1 cellular context compared by ENCODE assay signal in genomic region chr5:5025774-5026406, GRCh38.
A peak's percentile ranks its signal among the peaks of the same experiment; 100 is the strongest.
TF ChIP-seq lines count a peak whose summit lies in the region.

No MANE protein-coding gene starts in this region.

TF ChIP-seq in HepG2, 621 proteins besides CTCF, POLR2A, EP300 and RAD21 (continued from another document):
- TF ChIP-seq FOXP4 (CRISPR knock-in tag; IDR thresholded peaks at IDR 0.05) (no peak), ZFAT (CRISPR knock-in tag; conservative IDR thresholded peaks at IDR 0.05) (0 out of 2 replicates have a peak, but pooled peaks have one; percentile 59), IRF2 (CRISPR knock-in tag; IDR thresholded peaks at IDR 0.05) (peak; percentile 100), ZBTB46 (CRISPR knock-in tag; IDR thresholded peaks at IDR 0.05; ENCODE audit: borderline replicate concordance) (no peak), MAFG (CRISPR knock-in tag; IDR thresholded peaks at IDR 0.05) (no peak), NFE2L2 (IDR thresholded peaks at IDR 0.05; ENCODE audit: low read length) (no peak), NFYB (CRISPR knock-in tag; IDR thresholded peaks at IDR 0.05) (peak; percentile 55), ZBTB25 (CRISPR knock-in tag; IDR thresholded peaks at IDR 0.05) (no peak), KMT2B (CRISPR knock-in tag; IDR thresholded peaks at IDR 0.05) (peak; percentile 33; the same call in 1 of the 2 replicates), ATM (IDR thresholded peaks at IDR 0.05; ENCODE audit: borderline replicate concordance) (no peak), CENPBD1 (CRISPR knock-in tag; IDR thresholded peaks at IDR 0.05; ENCODE audit: borderline replicate concordance, low read depth) (no peak), ZNF296 (CRISPR knock-in tag; conservative IDR thresholded peaks at IDR 0.05) (no peak), PATZ1 (CRISPR knock-in tag; IDR thresholded peaks at IDR 0.05) (no peak), HDAC6 (IDR thresholded peaks at IDR 0.05; ENCODE audit: low read depth, low read length) (no peak), KLF13 (CRISPR knock-in tag; IDR thresholded peaks at IDR 0.05) (no peak), NFKBIZ (CRISPR knock-in tag; IDR thresholded peaks at IDR 0.05) (no peak), MNT (IDR thresholded peaks at IDR 0.05) (no peak), ZSCAN5A (CRISPR knock-in tag; IDR thresholded peaks at IDR 0.05; ENCODE audit: borderline replicate concordance) (no peak), ZMYM3 (CRISPR knock-in tag; IDR thresholded peaks at IDR 0.05) (no peak), ZNF230 (CRISPR knock-in tag; IDR thresholded peaks at IDR 0.05) (no peak), FOXJ3 (CRISPR knock-in tag; IDR thresholded peaks at IDR 0.05; ENCODE audit: borderline replicate concordance) (no peak), CBX2 (IDR thresholded peaks at IDR 0.05; ENCODE audit: low read depth, low read length) (no peak), CBX2 (CRISPR knock-in tag; IDR thresholded peaks at IDR 0.05; ENCODE audit: low read depth) (no peak), ZNF557 (CRISPR knock-in tag; IDR thresholded peaks at IDR 0.05) (no peak), NFYC (CRISPR knock-in tag; IDR thresholded peaks at IDR 0.05) (peak; percentile 59), AKAP8 (CRISPR knock-in tag; IDR thresholded peaks at IDR 0.05) (no peak), MXD4 (CRISPR knock-in tag; IDR thresholded peaks at IDR 0.05) (no peak), ZNF639 (CRISPR knock-in tag; conservative IDR thresholded peaks at IDR 0.05) (no peak), ZFX (CRISPR knock-in tag; IDR thresholded peaks at IDR 0.05; ENCODE audit: low read depth) (no peak), ZNF878 (CRISPR knock-in tag; IDR thresholded peaks at IDR 0.05) (no peak), ZNF576 (CRISPR knock-in tag; IDR thresholded peaks at IDR 0.05) (no peak), ATF1 (CRISPR knock-in tag; IDR thresholded peaks at IDR 0.05) (no peak), ZNF33B (CRISPR knock-in tag; IDR thresholded peaks at IDR 0.05) (no peak), ZHX1 (CRISPR knock-in tag; IDR thresholded peaks at IDR 0.05; ENCODE audit: low read depth) (no peak), ZNF7 (CRISPR knock-in tag; IDR thresholded peaks at IDR 0.05) (no peak), SNAI1 (CRISPR knock-in tag; IDR thresholded peaks at IDR 0.05; ENCODE audit: borderline replicate concordance) (no peak), SIX1 (CRISPR knock-in tag; IDR thresholded peaks at IDR 0.05; ENCODE audit: borderline replicate concordance) (no peak), RARA (CRISPR knock-in tag; IDR thresholded peaks at IDR 0.05) (no peak)
